19 cellular contexts compared by ENCODE assay signal in genomic region chr16:77374384-77374783, GRCh38.
DNase-seq lines count a peak whose midpoint lies in the region; ATAC-seq and TF ChIP-seq lines count a peak whose summit lies in the region.
"Had no signal": no experiment of that assay in that cellular context is flagged by ENCODE, and none has a peak within 500 bp of the region (broad histone marks: within the 10 kb centered on the region; RNA-seq: fewer than 3 reads in every experiment).

No MANE protein-coding gene starts in this region.

- peak overlapping the region; percentile 37 for H3K4me3 Mint-ChIP-seq in type B pancreatic cell
- H3K4me3 Mint-ChIP-seq: activated CD4-positive, alpha-beta T cell treated with anti-CD3 and anti-CD28 coated beads, Interleukin-2, amount 10 ng/mL, durations not matched to agents 7 days and 5 days; activated T-cell treated with anti-CD3 and anti-CD28 coated beads, Interleukin-2, amount 50 U/mL, for 4 hours; stimulated activated naive B cell treated with anti-CD40 and anti-IgM and Interleukin-4, amounts not matched to agents 10 μg/mL and 1 μg/mL and 100 μg/mL, for 72 hours had no signal

- H3K14ac ChIP-seq in mesenchymal stem cell (ENCODE audit: low read length in 2 of 2): no peak overlapping the region

- H4K20me1 ChIP-seq in hepatocyte (ENCODE audit: insufficient read depth, poor library complexity, severe bottlenecking): no peaks in the 10 kb centered on the region
- H4K20me1 ChIP-seq: BLaER1 had no signal

- no peak overlapping the region for H3K23ac ChIP-seq in mesenchymal stem cell (ENCODE audit: low read length in 2 of 2)

- H3K27me3 Mint-ChIP-seq in type B pancreatic cell: no peaks in the 10 kb centered on the region
- H3K27me3 Mint-ChIP-seq: activated CD4-positive, alpha-beta T cell treated with anti-CD3 and anti-CD28 coated beads, Interleukin-2, amount 10 ng/mL, durations not matched to agents 7 days and 5 days had no signal

- H3K18ac ChIP-seq in mesenchymal stem cell (ENCODE audit: low read depth in 1 of 2, low read length in 2 of 2): no peak overlapping the region

- DNase-seq in NCI-H510A (lab: John Stamatoyannopoulos, UW): peak; percentile 52
- DNase-seq in hepatocyte (ENCODE audit: low spot score): peak; percentile 57
- no peak for DNase-seq in type B pancreatic cell (ENCODE audit: extremely low spot score, unreplicated experiment)
- DNase-seq in mesenchymal stem cell: no peak
- DNase-seq: activated CD4-positive, alpha-beta T cell treated with anti-CD3 and anti-CD28 coated beads, Interleukin-2, amount 10 ng/mL, durations not matched to agents 7 days and 5 days; activated T-cell treated with anti-CD3 and anti-CD28 coated beads, Interleukin-2, amount 50 U/mL, for 4 hours; central memory CD4-positive, alpha-beta T cell; DND-41; foreskin melanocyte; Karpas-422; NCI-H187; occipital lobe; SK-N-SH; stimulated activated naive B cell treated with anti-CD40 and anti-IgM and Interleukin-4, amounts not matched to agents 10 μg/mL and 1 μg/mL and 100 μg/mL, for 72 hours had no signal

- H2BK5ac ChIP-seq in mesenchymal stem cell (ENCODE audit: low read depth, low read length, poor library complexity, severe bottlenecking): no peak overlapping the region

- H3K27ac ChIP-seq in HUES64 (ENCODE audit: low read depth, low read length) (no peak overlapping the region), hepatocyte (peak overlapping the region; percentile 28), mesenchymal stem cell (ENCODE audit: low read length, poor library complexity, severe bottlenecking) (no peak overlapping the region)
- H3K27ac ChIP-seq: BLaER1, skin epidermis had no signal

- peak overlapping the region; percentile 1; the same call in 1 of the 2 replicates for H3K4me3 ChIP-seq in HUES64 (ENCODE audit: low read length)
- no peak overlapping the region for H3K4me3 ChIP-seq in hepatocyte
- H3K4me3 ChIP-seq in mesenchymal stem cell (ENCODE audit: insufficient read depth in 1 of 2, low read depth in 1 of 2, low read length in 2 of 2): no peak overlapping the region
- H3K4me3 ChIP-seq: BLaER1, skin epidermis had no signal

- H2AFZ ChIP-seq in hepatocyte: no peak overlapping the region
- no peak overlapping the region for H2AFZ ChIP-seq in mesenchymal stem cell (ENCODE audit: low read depth, low read length)

- peak overlapping the region; percentile 63 for H3K27ac Mint-ChIP-seq in type B pancreatic cell
- H3K27ac Mint-ChIP-seq: activated CD4-positive, alpha-beta T cell treated with anti-CD3 and anti-CD28 coated beads, Interleukin-2, amount 10 ng/mL, durations not matched to agents 7 days and 5 days; stimulated activated naive B cell treated with anti-CD40 and anti-IgM and Interleukin-4, amounts not matched to agents 10 μg/mL and 1 μg/mL and 100 μg/mL, for 72 hours had no signal

- H3K9ac ChIP-seq in HUES64 (ENCODE audit: low read depth, low read length) (no peak overlapping the region), mesenchymal stem cell (ENCODE audit: low read length) (no peak overlapping the region)
- H3K9ac ChIP-seq: BLaER1, SK-N-SH had no signal

- no peaks in the 10 kb centered on the region for H3K79me1 ChIP-seq in mesenchymal stem cell (replicated peaks; ENCODE audit: low read length, poor library complexity, severe bottlenecking)

- no peaks in the 10 kb centered on the region for H3K79me2 ChIP-seq in hepatocyte

- H3K27me3 ChIP-seq in HUES64 (ENCODE audit: insufficient read depth, low read length) (no peaks in the 10 kb centered on the region), hepatocyte (no peaks in the 10 kb centered on the region), mesenchymal stem cell (ENCODE audit: control insufficient read depth in 1 of 2, insufficient read depth in 1 of 2, low read length in 2 of 2) (no peaks in the 10 kb centered on the region)
- H3K27me3 ChIP-seq: BLaER1 had no signal

- TF ChIP-seq CTCF in hepatocyte (IDR thresholded peaks at IDR 0.05; ENCODE audit: poor library complexity): no peak
- no peak for TF ChIP-seq CTCF in type B pancreatic cell (conservative IDR thresholded peaks at IDR 0.05)

- H3K4me2 ChIP-seq in hepatocyte (peak overlapping the region; percentile 51), mesenchymal stem cell (ENCODE audit: low read length, poor library complexity, severe bottlenecking) (no peak overlapping the region)
- H3K4me2 ChIP-seq: BLaER1, SK-N-SH had no signal

- no peak for TF ChIP-seq POLR2A in GM18505 (IDR thresholded peaks at IDR 0.05; ENCODE audit: borderline replicate concordance, extremely low read depth, insufficient read depth, insufficient read length)

- no peaks in the 10 kb centered on the region for H3K9me2 ChIP-seq in hepatocyte (replicated peaks; ENCODE audit: insufficient read depth)
- H3K9me2 ChIP-seq: SK-N-SH had no signal

- H3K4me1 Mint-ChIP-seq in type B pancreatic cell (ENCODE audit: unreplicated experiment): peaks cover 10% of the 10 kb centered on the region
- H3K4me1 Mint-ChIP-seq: activated CD4-positive, alpha-beta T cell treated with anti-CD3 and anti-CD28 coated beads, Interleukin-2, amount 10 ng/mL, durations not matched to agents 7 days and 5 days; stimulated activated naive B cell treated with anti-CD40 and anti-IgM and Interleukin-4, amounts not matched to agents 10 μg/mL and 1 μg/mL and 100 μg/mL, for 72 hours had no signal

- no peaks in the 10 kb centered on the region for H3K9me3 Mint-ChIP-seq in type B pancreatic cell
- H3K9me3 Mint-ChIP-seq: activated CD4-positive, alpha-beta T cell treated with anti-CD3 and anti-CD28 coated beads, Interleukin-2, amount 10 ng/mL, durations not matched to agents 7 days and 5 days had no signal

- no peak overlapping the region for H2AK5ac ChIP-seq in mesenchymal stem cell (ENCODE audit: low read length, severe bottlenecking)

- H3K9me3 ChIP-seq in HUES64 (ENCODE audit: insufficient read depth, low read depth, low read length) (no peaks in the 10 kb centered on the region), hepatocyte (ENCODE audit: low read depth) (no peaks in the 10 kb centered on the region), mesenchymal stem cell (ENCODE audit: control insufficient read depth, low read length) (peaks cover 4% of the 10 kb centered on the region)
- H3K9me3 ChIP-seq: BLaER1, SK-N-SH had no signal

- H3K36me3 Mint-ChIP-seq in type B pancreatic cell: peaks cover 6% of the 10 kb centered on the region

- no peak overlapping the region for H3K4ac ChIP-seq in mesenchymal stem cell (ENCODE audit: low read depth in 1 of 2, low read length in 2 of 2)

- WGBS in HUES64: 67% methylated on average over 1 of the region's 1 CpG
- WGBS in hepatocyte (ENCODE audit: low lambda C conversion rate, missing lambda C conversion rate): 3% methylated on average over 1 of the region's 1 CpG
- 43% methylated on average over 1 of the region's 1 CpG for WGBS in mesenchymal stem cell

- ATAC-seq in GM18505 (IDR thresholded peaks at IDR 0.05; ENCODE audit: unreplicated experiment) (no peak), GM21786 (IDR thresholded peaks at IDR 0.05; ENCODE audit: unreplicated experiment) (no peak)
- ATAC-seq: activated T-cell treated with anti-CD3 and anti-CD28 coated beads, Interleukin-2, amount 50 U/mL, for 4 hours; stimulated activated naive B cell treated with anti-CD40 and anti-IgM and Interleukin-4, amounts not matched to agents 10 μg/mL and 1 μg/mL and 100 μg/mL, for 72 hours had no signal

- H2BK12ac ChIP-seq in mesenchymal stem cell (ENCODE audit: low read length in 2 of 2): no peak overlapping the region

- H4K8ac ChIP-seq in mesenchymal stem cell (ENCODE audit: low read length): no peak overlapping the region

- no peak overlapping the region for H4K91ac ChIP-seq in mesenchymal stem cell (ENCODE audit: low read length)

- H3K4me1 ChIP-seq in HUES64 (ENCODE audit: insufficient read depth, low read length) (peaks cover 9% of the 10 kb centered on the region), hepatocyte (ENCODE audit: insufficient read depth) (no peaks in the 10 kb centered on the region), mesenchymal stem cell (ENCODE audit: control insufficient read depth, insufficient read depth, low read depth, low read length) (no peaks in the 10 kb centered on the region)
- H3K4me1 ChIP-seq: BLaER1 had no signal

- no peaks in the 10 kb centered on the region for H3K36me3 ChIP-seq in HUES64 (ENCODE audit: insufficient read depth, low read length)
- no peaks in the 10 kb centered on the region for H3K36me3 ChIP-seq in hepatocyte (replicated peaks; ENCODE audit: insufficient read depth, low read depth)
- no peaks in the 10 kb centered on the region for H3K36me3 ChIP-seq in mesenchymal stem cell (ENCODE audit: control insufficient read depth in 1 of 2, insufficient read depth in 2 of 2, low read depth in 1 of 2, low read length in 2 of 2)
- H3K36me3 ChIP-seq: BLaER1 had no signal

- H2BK120ac ChIP-seq in mesenchymal stem cell (ENCODE audit: low read depth, low read length): no peak overlapping the region

- no peak overlapping the region for H2BK15ac ChIP-seq in mesenchymal stem cell (ENCODE audit: low read depth, poor library complexity, severe bottlenecking)

Comparison
In these comparisons a context has a peak if more than half of its experiments do, and no peak if none do; other contexts are left out.
1. DNase-seq: peak in NCI-H510A (single experiment) and hepatocyte (single experiment); none in type B pancreatic cell (single experiment) and mesenchymal stem cell (single experiment).